In the genomic region with DNA sequence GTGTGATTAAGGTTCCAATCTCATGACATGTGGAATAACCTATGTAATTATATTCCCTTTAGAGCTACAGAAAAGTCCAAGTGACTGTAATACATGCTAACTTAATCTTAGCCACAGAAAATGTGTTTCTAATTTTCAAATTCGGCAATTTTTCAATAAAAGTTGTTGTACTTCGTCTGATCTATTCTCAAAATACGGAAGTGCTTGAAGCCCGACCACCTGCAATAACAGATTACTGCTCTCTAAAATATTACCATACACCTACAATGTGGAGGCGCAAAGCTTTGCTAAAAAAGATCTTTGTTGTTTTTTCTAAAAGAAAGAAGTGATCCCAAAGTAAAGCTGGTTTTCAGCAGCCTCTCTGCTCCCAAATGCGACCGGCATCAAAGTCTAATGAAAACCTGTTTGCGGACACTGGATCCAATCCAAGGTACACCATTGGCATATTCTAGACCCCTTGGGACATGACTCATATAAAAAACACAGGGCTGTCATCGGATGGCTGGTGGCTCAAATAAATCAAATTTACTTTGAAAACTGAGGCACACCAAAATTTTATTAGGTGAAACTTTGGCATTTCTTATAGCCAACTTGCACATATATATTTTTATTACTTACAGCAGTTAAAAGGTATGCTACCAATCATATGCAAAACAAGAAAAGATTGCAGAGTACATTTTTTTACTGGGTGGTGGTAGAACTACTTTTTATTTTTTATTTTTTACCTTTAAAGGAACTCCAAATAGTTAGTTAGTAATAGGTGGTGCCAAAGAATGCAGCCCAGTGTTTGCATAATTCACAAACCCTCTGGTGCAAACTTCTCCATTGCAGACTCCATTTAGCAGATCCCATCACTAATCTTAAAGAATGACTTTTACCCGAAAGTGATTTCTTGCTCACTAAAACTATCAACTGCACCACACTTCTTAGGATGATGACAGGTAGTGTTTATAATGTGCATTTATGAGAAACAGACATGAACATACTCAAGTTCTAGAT, we compare ENCODE assay signal across 1 cellular context.
TF ChIP-seq lines count a peak whose summit lies in the region.

No MANE protein-coding gene starts in this region.

TF ChIP-seq in HEK293, 187 proteins besides CTCF, POLR2A, EP300 and RAD21 (continued from another document):
- TF ChIP-seq, protein P1, sequence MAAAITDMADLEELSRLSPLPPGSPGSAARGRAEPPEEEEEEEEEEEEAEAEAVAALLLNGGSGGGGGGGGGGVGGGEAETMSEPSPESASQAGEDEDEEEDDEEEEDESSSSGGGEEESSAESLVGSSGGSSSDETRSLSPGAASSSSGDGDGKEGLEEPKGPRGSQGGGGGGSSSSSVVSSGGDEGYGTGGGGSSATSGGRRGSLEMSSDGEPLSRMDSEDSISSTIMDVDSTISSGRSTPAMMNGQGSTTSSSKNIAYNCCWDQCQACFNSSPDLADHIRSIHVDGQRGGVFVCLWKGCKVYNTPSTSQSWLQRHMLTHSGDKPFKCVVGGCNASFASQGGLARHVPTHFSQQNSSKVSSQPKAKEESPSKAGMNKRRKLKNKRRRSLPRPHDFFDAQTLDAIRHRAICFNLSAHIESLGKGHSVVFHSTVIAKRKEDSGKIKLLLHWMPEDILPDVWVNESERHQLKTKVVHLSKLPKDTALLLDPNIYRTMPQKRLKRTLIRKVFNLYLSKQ (tag by site-specific recombination; IDR thresholded peaks at IDR 0.05; ENCODE audit: borderline replicate concordance), result no peak
- no peak for TF ChIP-seq ZNF23 (tag by site-specific recombination; IDR thresholded peaks at IDR 0.05; ENCODE audit: borderline replicate concordance)
